Comparison of ENCODE assay signal across 8 cellular contexts in genomic region chr4:51820443-51820842, GRCh38.
"Had no signal": no experiment of that assay in that cellular context is flagged by ENCODE, and none has a peak within 500 bp of the region (broad histone marks: within the 10 kb centered on the region; RNA-seq: fewer than 3 reads in every experiment).

No MANE protein-coding gene starts in this region.

- DNase-seq: GDM1, GF-D8 had no signal

- ATAC-seq: GM12878 had no signal

- H3K4me3 ChIP-seq: GM12878 had no signal

- FAIRE-seq: G401.6, GM12878, GM12891, GM12892, GM18507, GM19239 had no signal
